In the genomic region with DNA sequence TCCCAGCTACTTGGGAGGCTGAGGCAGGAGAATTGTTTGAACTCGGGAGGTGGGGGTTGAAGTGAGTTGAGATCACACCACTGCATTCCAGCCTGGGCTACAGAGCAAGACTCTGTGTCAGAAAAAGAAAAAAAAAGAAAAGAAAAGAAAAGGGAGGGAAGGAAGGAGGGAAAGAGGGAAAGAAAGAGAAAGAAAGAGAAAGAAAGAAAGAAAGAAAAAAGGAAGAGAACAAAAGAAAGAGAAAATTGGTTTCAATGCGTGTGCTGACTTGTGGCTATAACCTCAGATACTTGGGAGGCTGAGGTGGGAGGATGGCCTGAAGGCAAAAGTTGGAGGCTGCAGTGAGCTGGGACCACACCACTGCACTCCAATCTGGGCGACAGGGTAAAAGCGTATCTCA, we compare ENCODE assay signal across 1 cellular context.
TF ChIP-seq lines count a peak whose summit lies in the region.

No MANE protein-coding gene starts in this region.

TF ChIP-seq in HepG2, 621 proteins besides CTCF, POLR2A, EP300 and RAD21:
- TF ChIP-seq, protein P1, sequence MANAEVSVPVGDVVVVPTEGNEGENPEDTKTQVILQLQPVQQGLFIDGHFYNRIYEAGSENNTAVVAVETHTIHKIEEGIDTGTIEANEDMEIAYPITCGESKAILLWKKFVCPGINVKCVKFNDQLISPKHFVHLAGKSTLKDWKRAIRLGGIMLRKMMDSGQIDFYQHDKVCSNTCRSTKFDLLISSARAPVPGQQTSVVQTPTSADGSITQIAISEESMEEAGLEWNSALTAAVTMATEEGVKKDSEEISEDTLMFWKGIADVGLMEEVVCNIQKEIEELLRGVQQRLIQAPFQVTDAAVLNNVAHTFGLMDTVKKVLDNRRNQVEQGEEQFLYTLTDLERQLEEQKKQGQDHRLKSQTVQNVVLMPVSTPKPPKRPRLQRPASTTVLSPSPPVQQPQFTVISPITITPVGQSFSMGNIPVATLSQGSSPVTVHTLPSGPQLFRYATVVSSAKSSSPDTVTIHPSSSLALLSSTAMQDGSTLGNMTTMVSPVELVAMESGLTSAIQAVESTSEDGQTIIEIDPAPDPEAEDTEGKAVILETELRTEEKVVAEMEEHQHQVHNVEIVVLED (CRISPR knock-in tag; IDR thresholded peaks at IDR 0.05; ENCODE audit: borderline replicate concordance), result no peak
- TF ChIP-seq, protein P2, sequence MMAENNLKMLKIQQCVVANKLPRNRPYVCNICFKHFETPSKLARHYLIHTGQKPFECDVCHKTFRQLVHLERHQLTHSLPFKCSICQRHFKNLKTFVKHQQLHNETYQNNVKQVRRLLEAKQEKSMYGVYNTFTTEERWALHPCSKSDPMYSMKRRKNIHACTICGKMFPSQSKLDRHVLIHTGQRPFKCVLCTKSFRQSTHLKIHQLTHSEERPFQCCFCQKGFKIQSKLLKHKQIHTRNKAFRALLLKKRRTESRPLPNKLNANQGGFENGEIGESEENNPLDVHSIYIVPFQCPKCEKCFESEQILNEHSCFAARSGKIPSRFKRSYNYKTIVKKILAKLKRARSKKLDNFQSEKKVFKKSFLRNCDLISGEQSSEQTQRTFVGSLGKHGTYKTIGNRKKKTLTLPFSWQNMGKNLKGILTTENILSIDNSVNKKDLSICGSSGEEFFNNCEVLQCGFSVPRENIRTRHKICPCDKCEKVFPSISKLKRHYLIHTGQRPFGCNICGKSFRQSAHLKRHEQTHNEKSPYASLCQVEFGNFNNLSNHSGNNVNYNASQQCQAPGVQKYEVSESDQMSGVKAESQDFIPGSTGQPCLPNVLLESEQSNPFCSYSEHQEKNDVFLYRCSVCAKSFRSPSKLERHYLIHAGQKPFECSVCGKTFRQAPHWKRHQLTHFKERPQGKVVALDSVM (CRISPR knock-in tag; IDR thresholded peaks at IDR 0.05), result peak; percentile 86
- TF ChIP-seq, protein P3, sequence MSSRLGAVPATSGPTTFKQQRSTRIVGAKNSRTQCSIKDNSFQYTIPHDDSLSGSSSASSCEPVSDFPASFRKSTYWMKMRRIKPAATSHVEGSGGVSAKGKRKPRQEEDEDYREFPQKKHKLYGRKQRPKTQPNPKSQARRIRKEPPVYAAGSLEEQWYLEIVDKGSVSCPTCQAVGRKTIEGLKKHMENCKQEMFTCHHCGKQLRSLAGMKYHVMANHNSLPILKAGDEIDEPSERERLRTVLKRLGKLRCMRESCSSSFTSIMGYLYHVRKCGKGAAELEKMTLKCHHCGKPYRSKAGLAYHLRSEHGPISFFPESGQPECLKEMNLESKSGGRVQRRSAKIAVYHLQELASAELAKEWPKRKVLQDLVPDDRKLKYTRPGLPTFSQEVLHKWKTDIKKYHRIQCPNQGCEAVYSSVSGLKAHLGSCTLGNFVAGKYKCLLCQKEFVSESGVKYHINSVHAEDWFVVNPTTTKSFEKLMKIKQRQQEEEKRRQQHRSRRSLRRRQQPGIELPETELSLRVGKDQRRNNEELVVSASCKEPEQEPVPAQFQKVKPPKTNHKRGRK (CRISPR knock-in tag; IDR thresholded peaks at IDR 0.05), result peak; percentile 86; the same call in 1 of the 2 replicates
- TF ChIP-seq, protein P4, sequence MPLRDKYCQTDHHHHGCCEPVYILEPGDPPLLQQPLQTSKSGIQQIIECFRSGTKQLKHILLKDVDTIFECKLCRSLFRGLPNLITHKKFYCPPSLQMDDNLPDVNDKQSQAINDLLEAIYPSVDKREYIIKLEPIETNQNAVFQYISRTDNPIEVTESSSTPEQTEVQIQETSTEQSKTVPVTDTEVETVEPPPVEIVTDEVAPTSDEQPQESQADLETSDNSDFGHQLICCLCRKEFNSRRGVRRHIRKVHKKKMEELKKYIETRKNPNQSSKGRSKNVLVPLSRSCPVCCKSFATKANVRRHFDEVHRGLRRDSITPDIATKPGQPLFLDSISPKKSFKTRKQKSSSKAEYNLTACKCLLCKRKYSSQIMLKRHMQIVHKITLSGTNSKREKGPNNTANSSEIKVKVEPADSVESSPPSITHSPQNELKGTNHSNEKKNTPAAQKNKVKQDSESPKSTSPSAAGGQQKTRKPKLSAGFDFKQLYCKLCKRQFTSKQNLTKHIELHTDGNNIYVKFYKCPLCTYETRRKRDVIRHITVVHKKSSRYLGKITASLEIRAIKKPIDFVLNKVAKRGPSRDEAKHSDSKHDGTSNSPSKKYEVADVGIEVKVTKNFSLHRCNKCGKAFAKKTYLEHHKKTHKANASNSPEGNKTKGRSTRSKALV (CRISPR knock-in tag; IDR thresholded peaks at IDR 0.05), result no peak
